17 cellular contexts compared by ENCODE assay signal in genomic region chr15:25624504-25625172, GRCh38.
DNase-seq lines count a peak whose midpoint lies in the region; ATAC-seq, FAIRE-seq and TF ChIP-seq lines count a peak whose summit lies in the region.
"Had no signal": no experiment of that assay in that cellular context is flagged by ENCODE, and none has a peak within 500 bp of the region (broad histone marks: within the 10 kb centered on the region; RNA-seq: fewer than 3 reads in every experiment).

No MANE protein-coding gene starts in this region.

- no peak overlapping the region for H4K8ac ChIP-seq in H1 (ENCODE audit: extremely low read depth, insufficient read depth, low read length)

- no peak overlapping the region for H3K18ac ChIP-seq in H1 (ENCODE audit: extremely low read depth, low read length)

- H2AK5ac ChIP-seq in H1 (ENCODE audit: low read depth, low read length): no peak overlapping the region

- H3K9ac ChIP-seq in H1 (replicated peaks in 1 of 4; ENCODE audit: extremely low read depth in 1 of 4, low read depth in 3 of 4, low read length in 3 of 4): no peak overlapping the region
- H3K9ac ChIP-seq in smooth muscle cell (ENCODE audit: low read depth): no peak overlapping the region

- H3F3A ChIP-seq in smooth muscle cell (ENCODE audit: low read depth): no peaks in the 10 kb centered on the region

- H3K9me3 ChIP-seq in H1 (ENCODE audit: insufficient read depth in 2 of 2, low read depth in 1 of 2, low read length in 1 of 2) (no peaks in the 10 kb centered on the region), right cardiac atrium (ENCODE audit: control insufficient read depth, low read length) (no peaks in the 10 kb centered on the region), smooth muscle cell (replicated peaks; ENCODE audit: low read depth) (no peaks in the 10 kb centered on the region)

- H4K20me1 ChIP-seq in H1 (replicated peaks in 1 of 2; ENCODE audit: control insufficient read depth in 1 of 2, insufficient read depth in 2 of 2, low read length in 2 of 2) (no peaks in the 10 kb centered on the region), smooth muscle cell (ENCODE audit: low read depth) (no peaks in the 10 kb centered on the region)

- TF ChIP-seq CTCF in H1 (IDR thresholded peaks at IDR 0.05; ENCODE audit: control extremely low read depth in 1 of 3, insufficient read depth in 1 of 3, low read depth in 1 of 3, low read length in 3 of 3) (no peak), smooth muscle cell (IDR thresholded peaks at IDR 0.05; ENCODE audit: borderline replicate concordance, insufficient read depth, poor library complexity, severe bottlenecking) (no peak)

- H3K14ac ChIP-seq in H1 (ENCODE audit: insufficient read length): peak overlapping the region; percentile 92

- no peak overlapping the region for H4K91ac ChIP-seq in H1 (replicated peaks; ENCODE audit: insufficient read length, low read length)

- no peak overlapping the region for H2BK20ac ChIP-seq in H1 (ENCODE audit: low read length)

- H3K79me1 ChIP-seq in H1 (ENCODE audit: low read depth, low read length): no peaks in the 10 kb centered on the region

- no peak overlapping the region for H2BK120ac ChIP-seq in H1 (replicated peaks; ENCODE audit: low read depth, low read length)

- ATAC-seq in right cardiac atrium (peak; percentile 93 to 96), HG02973 (IDR thresholded peaks at IDR 0.05; ENCODE audit: unreplicated experiment) (no peak), HG03378 (IDR thresholded peaks at IDR 0.05; ENCODE audit: unreplicated experiment) (no peak)
- ATAC-seq: CD8-positive, alpha-beta T cell had no signal

- FAIRE-seq in H1 (lab: Jason Lieb, UNC): no peak
- FAIRE-seq: D721Med had no signal

- H3K36me3 ChIP-seq in H1 (ENCODE audit: control insufficient read depth in 2 of 4, insufficient read depth in 4 of 4, low read length in 3 of 4) (no peaks in the 10 kb centered on the region), smooth muscle cell (ENCODE audit: low read depth) (no peaks in the 10 kb centered on the region)

- DNase-seq in LHCN-M2 (ENCODE audit: low read depth) (peak; percentile 47), H1 (ENCODE audit: low read depth in 1 of 2, low spot score in 2 of 2) (no peak), right cardiac atrium (peak; percentile 63 to 85 (median 79)), smooth muscle cell (lab: John Stamatoyannopoulos, UW; ENCODE audit: unreplicated experiment) (no peak), pons (ENCODE audit: low spot score) (no peak)
- DNase-seq: CD8-positive, alpha-beta T cell; H9; Karpas-422; NCI-H1105 treated with DMSO at 0.1 percent for 48 hours; NCI-H1930; NCI-H510A treated with DMSO at 0.1 percent for 48 hours; OCI-M1 had no signal

- no peak overlapping the region for H4K5ac ChIP-seq in H1 (ENCODE audit: insufficient read length, low read depth, low read length)

- no peaks in the 10 kb centered on the region for H3K79me2 ChIP-seq in H1 (ENCODE audit: control insufficient read depth in 1 of 2, insufficient read depth in 2 of 2, low read length in 2 of 2)
- H3K79me2 ChIP-seq in smooth muscle cell (ENCODE audit: low read depth): no peaks in the 10 kb centered on the region

- TF ChIP-seq POLR2A in H1 (IDR thresholded peaks at IDR 0.05; ENCODE audit: control extremely low read depth in 1 of 2, low read depth in 2 of 2, low read length in 2 of 2): no peak

- H3K4me1 ChIP-seq in H1 (replicated peaks in 1 of 4; ENCODE audit: control insufficient read depth in 3 of 4, insufficient read depth in 4 of 4, low read length in 3 of 4): no peaks in the 10 kb centered on the region
- H3K4me1 ChIP-seq in right cardiac atrium (ENCODE audit: control insufficient read depth, insufficient read depth, low read length): no peaks in the 10 kb centered on the region
- H3K4me1 ChIP-seq in smooth muscle cell (ENCODE audit: low read depth): no peaks in the 10 kb centered on the region

- H3K27me3 ChIP-seq in H1 (replicated peaks in 1 of 4; ENCODE audit: control insufficient read depth in 3 of 4, extremely low read depth in 1 of 4, insufficient read depth in 3 of 4, low read length in 3 of 4) (no peaks in the 10 kb centered on the region), right cardiac atrium (ENCODE audit: control insufficient read depth, insufficient read depth) (no peaks in the 10 kb centered on the region), smooth muscle cell (ENCODE audit: low read depth) (no peaks in the 10 kb centered on the region)

- POLR2A ChIA-PET in H1 (lab: Charles Lee; ENCODE audit: partially characterized antibody): no interaction called here

- H3K27ac ChIP-seq in H1 (ENCODE audit: low read depth, low read length): no peak overlapping the region
- H3K27ac ChIP-seq in right cardiac atrium (ENCODE audit: low read length): no peak overlapping the region
- no peak overlapping the region for H3K27ac ChIP-seq in smooth muscle cell (ENCODE audit: low read depth)
- H3K27ac ChIP-seq: RWPE1, SK-N-MC had no signal

- no peak overlapping the region for H3K56ac ChIP-seq in H1 (replicated peaks; ENCODE audit: insufficient read length, low read depth, low read length)

- 82% methylated on average over 11 of the region's 11 CpGs; no CpG with 5 or more reads in 1 of the 2 experiments for WGBS in H1 (ENCODE audit: extremely low coverage in 1 of 2, insufficient coverage in 1 of 2, insufficient read length in 1 of 2, insufficient replicate concordance in 2 of 2, low coverage in 1 of 2, low lambda C conversion rate in 2 of 2, missing lambda C conversion rate in 1 of 2), 2 experiments
- WGBS in right cardiac atrium: 48% methylated on average over 11 of the region's 11 CpGs
- WGBS in smooth muscle cell (ENCODE audit: low lambda C conversion rate): 69% methylated on average over 11 of the region's 11 CpGs

- H3K4me3 ChIP-seq in H1 (ENCODE audit: extremely low read depth in 1 of 4, insufficient read depth in 2 of 4, low read depth in 3 of 4, low read length in 4 of 4) (no peak overlapping the region), right cardiac atrium (ENCODE audit: low read length) (no peak overlapping the region), smooth muscle cell (no peak overlapping the region)
- H3K4me3 ChIP-seq: SK-N-MC had no signal

- no peak overlapping the region for H2BK15ac ChIP-seq in H1 (ENCODE audit: low read length)

- H2BK12ac ChIP-seq in H1 (ENCODE audit: low read depth, low read length): no peak overlapping the region

- H3K4ac ChIP-seq in H1 (replicated peaks; ENCODE audit: insufficient read length, low read depth, low read length): no peak overlapping the region

- H3K23me2 ChIP-seq in H1 (ENCODE audit: low read depth, low read length): no peaks in the 10 kb centered on the region

- no peak for TF ChIP-seq EP300 in H1 (IDR thresholded peaks at IDR 0.05; ENCODE audit: borderline replicate concordance in 1 of 2, low read depth in 2 of 2, low read length in 2 of 2)

- no peak overlapping the region for H2BK5ac ChIP-seq in H1 (ENCODE audit: low read depth, low read length)

- CTCF ChIA-PET in H1 (lab: Charles Lee; ENCODE audit: partially characterized antibody): interaction anchor here (1.2 kb wide), 1 partner anchor 65 kb away, joined by 3 read pairs; no protein-coding TSS in a partner anchor

- no peak overlapping the region for H3K4me2 ChIP-seq in H1 (ENCODE audit: insufficient read depth in 1 of 2, low read depth in 2 of 2, low read length in 2 of 2)
- no peak overlapping the region for H3K4me2 ChIP-seq in smooth muscle cell

- H3K23ac ChIP-seq in H1 (ENCODE audit: insufficient read length): no peak overlapping the region

- TF ChIP-seq RAD21 in H1 (IDR thresholded peaks at IDR 0.05 in 1 of 2, conservative IDR thresholded peaks at IDR 0.05 in 1 of 2; ENCODE audit: low read depth in 2 of 2, low read length in 2 of 2): no peak

- no peak overlapping the region for H2AFZ ChIP-seq in H1 (ENCODE audit: low read length)
- H2AFZ ChIP-seq in smooth muscle cell (ENCODE audit: low read depth): peak overlapping the region; percentile 57

- intact Hi-C loops in right cardiac atrium (cut with DNase I): no loop called here

TF ChIP-seq in H1, 55 proteins besides CTCF, POLR2A, EP300 and RAD21:
- no peak for TF ChIP-seq SUZ12 (IDR thresholded peaks at IDR 0.05; ENCODE audit: low read length)
- no peak for TF ChIP-seq SRF (IDR thresholded peaks at IDR 0.05; ENCODE audit: low read depth, low read length)
- TF ChIP-seq KDM4A (IDR thresholded peaks at IDR 0.05; ENCODE audit: low read depth, low read length, severe bottlenecking): no peak
- TF ChIP-seq GABPA (IDR thresholded peaks at IDR 0.05; ENCODE audit: borderline replicate concordance, insufficient read depth, low read length): no peak
- TF ChIP-seq POU5F1 (IDR thresholded peaks at IDR 0.05; ENCODE audit: low read depth, low read length): no peak
- no peak for TF ChIP-seq RNF2 (IDR thresholded peaks at IDR 0.05; ENCODE audit: borderline replicate concordance, low read depth, low read length, missing control alignments, poor library complexity, severe bottlenecking)
- no peak for TF ChIP-seq CBX5 (IDR thresholded peaks at IDR 0.05; ENCODE audit: low read depth, low read length)
- no peak for TF ChIP-seq TBP (IDR thresholded peaks at IDR 0.05; ENCODE audit: low read depth, low read length)
- TF ChIP-seq POLR2AphosphoS5 (IDR thresholded peaks at IDR 0.05; ENCODE audit: low read depth, low read length): no peak
- TF ChIP-seq TEAD4 (IDR thresholded peaks at IDR 0.05; ENCODE audit: low read depth, low read length): no peak
- TF ChIP-seq JUND (IDR thresholded peaks at IDR 0.05; ENCODE audit: low read length): no peak
- TF ChIP-seq USF2 (IDR thresholded peaks at IDR 0.05; ENCODE audit: low read length): no peak
- TF ChIP-seq ATF3 (IDR thresholded peaks at IDR 0.05; ENCODE audit: insufficient read depth, low read depth, low read length): no peak
- TF ChIP-seq BCL11A (IDR thresholded peaks at IDR 0.05; ENCODE audit: low read depth in 2 of 2, low read length in 2 of 2): no peak
- TF ChIP-seq CEBPB (IDR thresholded peaks at IDR 0.05; ENCODE audit: low read depth, low read length): no peak

Comparison
In these comparisons a context has a peak if more than half of its experiments do, and no peak if none do; other contexts are left out.
1. DNase-seq: peak in LHCN-M2 (single experiment) and right cardiac atrium (3 of 3); none in H1 (0 of 2), smooth muscle cell (single experiment) and pons (single experiment).
2. ATAC-seq: peak in right cardiac atrium (2 of 2); none in HG02973 (single experiment) and HG03378 (single experiment).